In genomic region chr2:112542974-112543760, GRCh38 we compare ENCODE assay signal across 8 cellular contexts. TPM values are rescaled to one million over a fixed set of nuclear protein-coding genes. Genes with fewer than 3 reads are reported as not detected.
DNase-seq lines count a peak whose midpoint lies in the region; ATAC-seq and TF ChIP-seq lines count a peak whose summit lies in the region.

No MANE protein-coding gene starts in this region.

- intact Hi-C loops in gastrocnemius medialis (cut with DNase I; ENCODE audit: low total_unique reads) = loop anchor here (1.0 to 5.0 kb wide), 3 partner anchors 40 to 104 kb away; partner anchors contain the start of gene SLC20A1

- CTCF ChIA-PET in HEK293 (lab: Yijun Ruan, JAX) = interaction anchor here (1.0 to 1.9 kb wide), 5 partner anchors 40 to 421 kb away, joined by 3 to 7 read pairs (median 5); no protein-coding TSS in a partner anchor

- H3K27me3 ChIP-seq in gastrocnemius medialis = no peaks in the 10 kb centered on the region

- peak; percentile 49 for DNase-seq in D341Med (ENCODE audit: low spot score)
- no peak for DNase-seq in SK-N-MC (ENCODE audit: low read depth, low spot score)
- DNase-seq in fibroblast of pulmonary artery (ENCODE audit: low read depth) = peak; percentile 10
- DNase-seq in gastrocnemius medialis = no peak
- no peak for DNase-seq in NCI-H2196 treated with DMSO at 0.1 percent for 48 hours (lab: John Stamatoyannopoulos, UW; ENCODE audit: unreplicated experiment)
- DNase-seq in NCI-H345 treated with DMSO at 0.1 percent for 48 hours (lab: John Stamatoyannopoulos, UW; ENCODE audit: unreplicated experiment) = no peak
- DNase-seq in hypothalamus (lab: John Stamatoyannopoulos, UW) = no peak

- peak overlapping the region; percentile 79 for H3K9ac ChIP-seq in SK-N-MC (ENCODE audit: insufficient read length)

- TF ChIP-seq POLR2A in gastrocnemius medialis (IDR thresholded peaks at IDR 0.05) = no peak

- H3K4me3 ChIP-seq in HEK293 (ENCODE audit: low read depth, low read length) = peak overlapping the region; percentile 87
- peak overlapping the region; percentile 90 for H3K4me3 ChIP-seq in SK-N-MC
- peak overlapping the region; percentile 92 for H3K4me3 ChIP-seq in fibroblast of pulmonary artery (replicated peaks; ENCODE audit: low read depth, low read length)
- peak overlapping the region; percentile 74 to 99 (median 90) for H3K4me3 ChIP-seq in gastrocnemius medialis

- no peak for ATAC-seq in gastrocnemius medialis

- TF ChIP-seq CTCF in HEK293 (tag by site-specific recombination; IDR thresholded peaks at IDR 0.05) (no peak; the same call in 1 of the 2 replicates), fibroblast of pulmonary artery (IDR thresholded peaks at IDR 0.05; ENCODE audit: low read length, missing control alignments) (no peak), gastrocnemius medialis (IDR thresholded peaks at IDR 0.05 in 4 of 5, conservative IDR thresholded peaks at IDR 0.05 in 1 of 5) (no peak)

- H3K4me1 ChIP-seq in HEK293 (ENCODE audit: control insufficient read depth, insufficient read depth, low read length) (peaks cover 6% of the 10 kb centered on the region; the same call in 1 of the 2 replicates), gastrocnemius medialis (peaks cover 24 to 27% of the 10 kb centered on the region in 2 donors)

- in situ Hi-C loops in gastrocnemius medialis (cut with MboI; ENCODE audit: low sequenced_read_pairs in 4 of 4) = no loop called here

- H3K36me3 ChIP-seq in HEK293 (ENCODE audit: control insufficient read depth in 2 of 2, insufficient read depth in 1 of 2, low read length in 2 of 2) (peaks cover 18 to 20% of the 10 kb centered on the region in 2 experiments), SK-N-MC (ENCODE audit: insufficient read depth, low read length) (peaks cover 20% of the 10 kb centered on the region), gastrocnemius medialis (peaks cover 0 to 7% of the 10 kb centered on the region in 2 donors)

- POLR2A ChIA-PET in HEK293 (lab: Yijun Ruan, JAX) = no interaction called here

- H3K27ac ChIP-seq in HEK293 (ENCODE audit: extremely low read depth, low read depth, low read length) (peak overlapping the region; percentile 85; the same call in 1 of the 2 replicates), SK-N-MC (no peak overlapping the region), gastrocnemius medialis (peak overlapping the region; percentile 75 to 90 (median 88))

- H3K9me3 ChIP-seq in HEK293 (ENCODE audit: control insufficient read depth, insufficient read depth, low read depth, low read length) (no peaks in the 10 kb centered on the region), SK-N-MC (ENCODE audit: low read depth, low read length) (no peaks in the 10 kb centered on the region), gastrocnemius medialis (no peaks in the 10 kb centered on the region)

TF ChIP-seq in HEK293, 187 proteins besides CTCF, POLR2A, EP300 and RAD21 (continues in another document):
- peak; percentile 50; the same call in 1 of the 2 replicates for TF ChIP-seq OSR2 (tag by site-specific recombination; IDR thresholded peaks at IDR 0.05)
- TF ChIP-seq PRDM10 (tag by site-specific recombination; IDR thresholded peaks at IDR 0.05) = 0 out of 2 replicates have a peak, but pooled peaks have one; percentile 24
- peak; percentile 26; the same call in 1 of the 2 replicates for TF ChIP-seq ZBTB48 (tag by site-specific recombination; IDR thresholded peaks at IDR 0.05)
- TF ChIP-seq FEZF1 (tag by site-specific recombination; IDR thresholded peaks at IDR 0.05) = no peak
- TF ChIP-seq ZNF548 (tag by site-specific recombination; IDR thresholded peaks at IDR 0.05) = no peak
- no peak for TF ChIP-seq ZNF280C (tag by site-specific recombination; IDR thresholded peaks at IDR 0.05)
- no peak for TF ChIP-seq ZSCAN30 (tag by site-specific recombination; IDR thresholded peaks at IDR 0.05)
- TF ChIP-seq ZNF18 (tag by site-specific recombination; IDR thresholded peaks at IDR 0.05) = no peak
- TF ChIP-seq PRDM4 (tag by site-specific recombination; IDR thresholded peaks at IDR 0.05) = no peak
- peak; percentile 78 for TF ChIP-seq ZNF600 (tag by site-specific recombination; IDR thresholded peaks at IDR 0.05)
- TF ChIP-seq ZNF426 (tag by site-specific recombination; IDR thresholded peaks at IDR 0.05) = no peak
- TF ChIP-seq KLF7 (tag by site-specific recombination; IDR thresholded peaks at IDR 0.05; ENCODE audit: borderline replicate concordance) = no peak
- 0 out of 2 replicates have a peak, but pooled peaks have one; percentile 14 for TF ChIP-seq ZNF366 (tag by site-specific recombination; conservative IDR thresholded peaks at IDR 0.05)
- no peak for TF ChIP-seq ZNF558 (tag by site-specific recombination; IDR thresholded peaks at IDR 0.05)
- no peak for TF ChIP-seq ZNF701 (tag by site-specific recombination; IDR thresholded peaks at IDR 0.05)
- TF ChIP-seq ZNF555 (tag by site-specific recombination; conservative IDR thresholded peaks at IDR 0.05) = no peak
- TF ChIP-seq PRDM1 (tag by site-specific recombination; IDR thresholded peaks at IDR 0.05) = 0 out of 2 replicates have a peak, but pooled peaks have one; percentile 58

RNA-seq across cellular contexts. Expression of gene POLR1B, which starts 0.9 kb away (rescaled TPM):
- 10 to 100 TPM; 13.0 to 18.1 (median 13.3) TPM for total RNA-seq in gastrocnemius medialis

RNA-seq across cellular contexts. Expression of gene CHCHD5, which starts 41.2 kb away (rescaled TPM):
- 10 to 100 TPM; 13.2 to 26.6 (median 24.1) TPM for total RNA-seq in gastrocnemius medialis

Comparison
In these comparisons a context has a peak if more than half of its experiments do, and no peak if none do; other contexts are left out.
1. DNase-seq: peak in D341Med (single experiment) and fibroblast of pulmonary artery (single experiment); none in SK-N-MC (single experiment), gastrocnemius medialis (0 of 2), NCI-H2196 treated with DMSO at 0.1 percent for 48 hours (single experiment), NCI-H345 treated with DMSO at 0.1 percent for 48 hours (single experiment) and hypothalamus (0 of 51).
2. Peak in every context shown above with its lines, with median percentiles within 50 percentile points of each other: H3K4me3 ChIP-seq.